32 cellular contexts compared by ENCODE assay signal in the genomic region with DNA sequence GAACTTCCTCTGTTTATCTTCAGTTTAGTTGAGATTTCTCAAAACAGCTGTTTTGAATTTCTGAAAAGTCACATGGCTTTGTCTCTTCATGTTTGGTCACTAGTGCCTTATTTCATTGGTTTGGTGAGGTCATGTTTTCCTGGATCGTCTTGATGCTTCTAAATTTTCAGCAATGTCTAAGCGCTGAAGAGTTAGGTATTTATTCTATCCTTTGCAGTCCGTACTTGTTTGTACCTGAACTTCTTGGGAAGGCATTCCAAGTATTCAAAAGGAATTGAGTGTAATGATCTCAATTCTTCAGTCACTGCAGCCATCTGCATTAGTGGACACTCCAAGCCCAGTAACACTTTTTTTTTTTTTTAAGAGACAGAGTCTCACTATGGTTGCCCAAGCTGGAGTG.
"Had no signal": no experiment of that assay in that cellular context is flagged by ENCODE, and none has a peak within 500 bp of the region (broad histone marks: within the 10 kb centered on the region; RNA-seq: fewer than 3 reads in every experiment).

No MANE protein-coding gene starts in this region.

- H3K79me2 ChIP-seq: hepatocyte had no signal

- H3K27me3 ChIP-seq: adrenal gland, ascending aorta, gastroesophageal sphincter, hepatocyte, sigmoid colon, stomach, thyroid gland had no signal

- H3K9me3 ChIP-seq: adrenal gland, ascending aorta, gastroesophageal sphincter, psoas muscle, sigmoid colon, stomach, thyroid gland had no signal

- H3K27me3 Mint-ChIP-seq: activated CD4-positive, alpha-beta memory T cell treated with anti-CD3 and anti-CD28 coated beads for 36 hours; activated naive CD8-positive, alpha-beta T cell treated with anti-CD3 and anti-CD28 coated beads for 36 hours; effector memory CD8-positive, alpha-beta T cell; naive thymus-derived CD4-positive, alpha-beta T cell; stimulated activated naive B cell treated with anti-CD40 and anti-IgM and Interleukin-4, amounts not matched to agents 10 μg/mL and 1 μg/mL and 100 μg/mL, for 72 hours had no signal

- H3K36me3 ChIP-seq: adrenal gland had no signal

- H3K27ac ChIP-seq: adrenal gland, ascending aorta, gastroesophageal sphincter, hepatocyte, parathyroid adenoma, psoas muscle, sigmoid colon, stomach, thyroid gland, VCaP had no signal

- ATAC-seq: activated CD4-positive, CD25-positive, alpha-beta regulatory T cell treated with anti-CD3 and anti-CD28 coated beads, Interleukin-2, amount 50 U/mL, for 24 hours; effector memory CD8-positive, alpha-beta T cell; gastroesophageal sphincter; left colon; naive thymus-derived CD4-positive, alpha-beta T cell; psoas muscle; stimulated activated naive B cell treated with anti-CD40 and anti-IgM and Interleukin-4, amounts not matched to agents 10 μg/mL and 1 μg/mL and 100 μg/mL, for 72 hours had no signal

- H3K4me2 ChIP-seq: hepatocyte had no signal

- H3K4me3 ChIP-seq: adrenal gland, ascending aorta, gastroesophageal sphincter, hepatocyte, psoas muscle, sigmoid colon, stomach, thyroid gland had no signal

- H3K9ac ChIP-seq: parathyroid adenoma had no signal

- DNase-seq: activated CD4-positive, alpha-beta memory T cell treated with anti-CD3 and anti-CD28 coated beads for 36 hours; activated CD4-positive, alpha-beta T cell treated with anti-CD3 and anti-CD28 coated beads for 48 hours; activated CD8-positive, alpha-beta memory T cell treated with anti-CD3 and anti-CD28 coated beads, Interleukin-2, amount 50 U/mL, for 4 hours; activated naive CD4-positive, alpha-beta T cell treated with Interleukin-2 at 50 U/mL for 16 hours; activated naive CD8-positive, alpha-beta T cell treated with anti-CD3 and anti-CD28 coated beads for 36 hours; activated T-cell treated with anti-CD3 and anti-CD28 coated beads, Interleukin-2, amount 50 U/mL, for 1 hour; adrenal gland; cortex of kidney; effector memory CD8-positive, alpha-beta T cell; kidney; left colon; naive thymus-derived CD4-positive, alpha-beta T cell; nucleus accumbens; psoas muscle; sigmoid colon; small intestine; stimulated activated CD4-positive, alpha-beta T cell treated with anti-CD3 and anti-CD28 coated beads, Interleukin-4, amount 100 ng/mL, for 24 hours; stimulated activated CD8-positive, alpha-beta memory T cell treated with anti-CD3 and anti-CD28 coated beads, Interleukin-4, amount 100 ng/mL, for 48 hours; stimulated activated naive B cell treated with anti-CD40 and anti-IgM and Interleukin-4, amounts not matched to agents 10 μg/mL and 1 μg/mL and 100 μg/mL, for 72 hours; stomach; SW 1271; T-helper 9 cell; thyroid gland had no signal

- H2AFZ ChIP-seq: hepatocyte, parathyroid adenoma had no signal

- H3K4me1 ChIP-seq: adrenal gland, ascending aorta, gastroesophageal sphincter, parathyroid adenoma, psoas muscle, sigmoid colon, stomach, thyroid gland had no signal

- H3K9me3 Mint-ChIP-seq: activated CD4-positive, alpha-beta memory T cell treated with anti-CD3 and anti-CD28 coated beads for 36 hours; activated naive CD8-positive, alpha-beta T cell treated with anti-CD3 and anti-CD28 coated beads for 36 hours; effector memory CD8-positive, alpha-beta T cell had no signal

- H3K4me1 Mint-ChIP-seq: brain; mesothelial cell of epicardium; stimulated activated naive B cell treated with anti-CD40 and anti-IgM and Interleukin-4, amounts not matched to agents 10 μg/mL and 1 μg/mL and 100 μg/mL, for 72 hours had no signal

- H3K4me3 Mint-ChIP-seq: activated CD4-positive, alpha-beta memory T cell treated with anti-CD3 and anti-CD28 coated beads for 36 hours; activated naive CD8-positive, alpha-beta T cell treated with anti-CD3 and anti-CD28 coated beads for 36 hours; brain; effector memory CD8-positive, alpha-beta T cell; mesothelial cell of epicardium; naive thymus-derived CD4-positive, alpha-beta T cell; stimulated activated naive B cell treated with anti-CD40 and anti-IgM and Interleukin-4, amounts not matched to agents 10 μg/mL and 1 μg/mL and 100 μg/mL, for 72 hours; T-helper 1 cell treated with Interleukin-12 subunit alpha and Interleukin-12 subunit beta and Interleukin-4 antibody, amounts not matched to agents 30 μg/mL and 1 μg/mL, for 36 hours had no signal

- H3K27ac Mint-ChIP-seq: activated CD4-positive, alpha-beta memory T cell treated with anti-CD3 and anti-CD28 coated beads for 36 hours; activated naive CD8-positive, alpha-beta T cell treated with anti-CD3 and anti-CD28 coated beads for 36 hours; brain; mesothelial cell of epicardium; stimulated activated naive B cell treated with anti-CD40 and anti-IgM and Interleukin-4, amounts not matched to agents 10 μg/mL and 1 μg/mL and 100 μg/mL, for 72 hours; T-helper 1 cell treated with Interleukin-12 subunit alpha and Interleukin-12 subunit beta and Interleukin-4 antibody, amounts not matched to agents 30 μg/mL and 1 μg/mL, for 36 hours had no signal
